Comparison of ENCODE assay signal across 8 cellular contexts in the genomic region with DNA sequence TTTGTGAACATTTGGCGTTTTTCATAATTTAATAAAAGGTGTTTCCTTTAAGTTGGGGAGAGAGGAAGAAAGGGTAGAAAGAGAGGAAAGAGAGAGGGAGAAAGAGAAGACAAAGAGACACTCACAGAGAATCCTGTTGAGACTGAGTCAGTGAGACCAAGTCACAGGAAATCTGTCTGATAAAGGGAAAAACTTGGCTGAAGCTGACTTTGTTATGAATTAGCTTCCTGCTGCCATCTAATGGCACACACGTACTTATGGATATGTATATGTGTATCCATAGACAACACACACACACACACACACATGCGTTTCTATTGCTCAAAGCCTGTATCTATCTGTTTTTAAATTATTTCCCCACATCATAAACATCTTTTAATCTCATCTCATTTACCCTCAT.
DNase-seq lines count a peak whose midpoint lies in the region; ATAC-seq lines count a peak whose summit lies in the region.

No MANE protein-coding gene starts in this region.

- DNase-seq in COR-L47 (lab: John Stamatoyannopoulos, UW) (peak; percentile 47), HPDE6-E6E7 (ENCODE audit: extremely low spot score) (peak; percentile 20), SKM-1 (lab: John Stamatoyannopoulos, UW; ENCODE audit: unreplicated experiment) (peak; percentile 41), iris pigment epithelial cell (ENCODE audit: low read depth) (peak; percentile 85), iPS-NIHi11 (ENCODE audit: low spot score) (no peak), anterior cingulate cortex (lab: John Stamatoyannopoulos, UW) (no peak)
- DNase-seq in stimulated activated CD8-positive, alpha-beta memory T cell treated with anti-CD3 and anti-CD28 coated beads, Interleukin-4, amount 100 ng/mL, for 48 hours, result no peak

- ATAC-seq in GM19351 (IDR thresholded peaks at IDR 0.05; ENCODE audit: unreplicated experiment), result no peak

Comparison
In these comparisons a context has a peak if more than half of its experiments do, and no peak if none do; other contexts are left out.
1. DNase-seq: peak in COR-L47 (single experiment), HPDE6-E6E7 (single experiment), SKM-1 (single experiment) and iris pigment epithelial cell (single experiment); none in iPS-NIHi11 (single experiment), stimulated activated CD8-positive, alpha-beta memory T cell treated with anti-CD3 and anti-CD28 coated beads, Interleukin-4, amount 100 ng/mL, for 48 hours (single experiment) and anterior cingulate cortex (0 of 58).